In the genomic region with DNA sequence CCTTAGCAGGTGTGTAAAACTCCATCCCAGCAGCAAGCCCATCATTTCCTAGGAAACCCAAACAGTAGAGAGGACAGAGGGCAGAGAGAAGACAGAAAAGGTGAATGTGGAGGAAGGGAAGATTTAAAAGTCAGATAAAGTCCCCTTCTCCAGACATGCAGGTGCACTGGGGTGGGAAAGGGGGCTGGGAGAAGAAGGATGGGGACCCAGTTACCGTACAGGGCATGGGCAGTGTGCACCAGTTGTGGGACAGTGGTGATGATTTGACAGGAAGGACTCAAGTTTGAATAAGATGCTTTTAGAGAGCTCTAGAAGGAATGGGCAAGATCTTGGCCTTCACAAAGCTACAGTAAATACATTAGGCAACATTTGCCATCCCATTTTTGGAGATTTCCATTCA, we compare ENCODE assay signal across 9 cellular contexts.
"Had no signal": no experiment of that assay in that cellular context is flagged by ENCODE, and none has a peak within 500 bp of the region (broad histone marks: within the 10 kb centered on the region; RNA-seq: fewer than 3 reads in every experiment).

No MANE protein-coding gene starts in this region.

- H3K9me3 Mint-ChIP-seq: HFFc6 had no signal

- H3K4me1 ChIP-seq: HAP-1 had no signal

- DNase-seq: H7, HFFc6, KBM-7 had no signal

- H3K27ac Mint-ChIP-seq: GM23338, HFFc6, IgD-negative memory B cell had no signal

- H3K27ac ChIP-seq: HL-60 had no signal

- H3K9me3 ChIP-seq: HAP-1 had no signal

- ATAC-seq: HCT116, HepG2 had no signal

- H3K36me3 ChIP-seq: HAP-1 had no signal

- H3K4me3 ChIP-seq: GM23338, HAP-1 had no signal

- H3K4me3 Mint-ChIP-seq: GM23338, HFFc6, IgD-negative memory B cell had no signal
